ENCODE assay signal across 8 cellular contexts in genomic region chr7:93232673-93233018, GRCh38. TPM values are rescaled to one million over a fixed set of nuclear protein-coding genes. Genes with fewer than 3 reads are reported as not detected.
DNase-seq lines count a peak whose midpoint lies in the region; ATAC-seq and TF ChIP-seq lines count a peak whose summit lies in the region.

No MANE protein-coding gene starts in this region.

- no peaks in the 10 kb centered on the region for H3K27me3 ChIP-seq in kidney epithelial cell (ENCODE audit: control insufficient read depth, insufficient read depth, low read length)
- H3K27me3 ChIP-seq in thoracic aorta (replicated peaks; ENCODE audit: insufficient read depth) = no peaks in the 10 kb centered on the region

- POLR2A ChIA-PET in activated naive CD8-positive, alpha-beta T cell treated with anti-CD3 and anti-CD28 coated beads, Interleukin-2, amount 10 ng/mL, durations not matched to agents 7 days and 5 days (lab: Charles Lee) = interaction anchor here (1.2 to 1.6 kb wide), 4 partner anchors 9 to 785 kb away, joined by 4 to 8 read pairs (median 5); partner anchors contain the start of genes GATAD1, PEX1, RBM48 and SAMD9

- ATAC-seq in activated naive CD8-positive, alpha-beta T cell treated with anti-CD3 and anti-CD28 coated beads, Interleukin-2, amount 10 ng/mL, durations not matched to agents 7 days and 5 days (ENCODE audit: low read depth) = no peak
- ATAC-seq in thoracic aorta (ENCODE audit: insufficient number of reproducible peaks, low FRiP score, low read depth) (no peak), GM21367 (IDR thresholded peaks at IDR 0.05; ENCODE audit: unreplicated experiment) (no peak)

- H3K4me1 Mint-ChIP-seq in activated naive CD8-positive, alpha-beta T cell treated with anti-CD3 and anti-CD28 coated beads, Interleukin-2, amount 10 ng/mL, durations not matched to agents 7 days and 5 days = peaks cover 15% of the 10 kb centered on the region

- peaks cover 8 to 17% of the 10 kb centered on the region in 2 donors for H3K4me1 ChIP-seq in thoracic aorta (ENCODE audit: control insufficient read depth in 1 of 2, low read depth in 2 of 2)

- H3K36me3 ChIP-seq in kidney epithelial cell (ENCODE audit: control insufficient read depth, insufficient read depth, low read length) (no peaks in the 10 kb centered on the region), thoracic aorta (no peaks in the 10 kb centered on the region)

- H3K4me3 Mint-ChIP-seq in activated naive CD8-positive, alpha-beta T cell treated with anti-CD3 and anti-CD28 coated beads, Interleukin-2, amount 10 ng/mL, durations not matched to agents 7 days and 5 days = peak overlapping the region; percentile 95

- no peaks in the 10 kb centered on the region for H3K36me3 Mint-ChIP-seq in activated naive CD8-positive, alpha-beta T cell treated with anti-CD3 and anti-CD28 coated beads, Interleukin-2, amount 10 ng/mL, durations not matched to agents 7 days and 5 days

- peak; percentile 26 for DNase-seq in NCI-H2227 (lab: John Stamatoyannopoulos, UW; ENCODE audit: unreplicated experiment)
- no peak for DNase-seq in NCI-H2227 treated with DMSO at 0.1 percent for 48 hours (lab: John Stamatoyannopoulos, UW)
- peak; percentile 5 for DNase-seq in HPDE6-E6E7 (ENCODE audit: extremely low spot score)
- no peak for DNase-seq in activated naive CD8-positive, alpha-beta T cell treated with anti-CD3 and anti-CD28 coated beads, Interleukin-2, amount 10 ng/mL, durations not matched to agents 7 days and 5 days
- no peak for DNase-seq in kidney epithelial cell (ENCODE audit: low read depth)
- DNase-seq in thoracic aorta (ENCODE audit: low spot score) = no peak
- no peak for DNase-seq in KG1 (lab: John Stamatoyannopoulos, UW)

- no peaks in the 10 kb centered on the region for H3K9me3 Mint-ChIP-seq in activated naive CD8-positive, alpha-beta T cell treated with anti-CD3 and anti-CD28 coated beads, Interleukin-2, amount 10 ng/mL, durations not matched to agents 7 days and 5 days

- H3K27ac ChIP-seq in thoracic aorta = no peak overlapping the region

- TF ChIP-seq CTCF in kidney epithelial cell (IDR thresholded peaks at IDR 0.05; ENCODE audit: insufficient read depth, low read length, poor library complexity, severe bottlenecking) = no peak
- no peak for TF ChIP-seq CTCF in thoracic aorta (IDR thresholded peaks at IDR 0.05)

- peak overlapping the region; percentile 96 for H3K27ac Mint-ChIP-seq in activated naive CD8-positive, alpha-beta T cell treated with anti-CD3 and anti-CD28 coated beads, Interleukin-2, amount 10 ng/mL, durations not matched to agents 7 days and 5 days

- no peaks in the 10 kb centered on the region for H3K9me3 ChIP-seq in thoracic aorta

- peak overlapping the region; percentile 44 for H3K4me3 ChIP-seq in kidney epithelial cell (ENCODE audit: low read depth, low read length)
- H3K4me3 ChIP-seq in thoracic aorta = peak overlapping the region; percentile 84

- peaks cover 2% of the 10 kb centered on the region for H3K27me3 Mint-ChIP-seq in activated naive CD8-positive, alpha-beta T cell treated with anti-CD3 and anti-CD28 coated beads, Interleukin-2, amount 10 ng/mL, durations not matched to agents 7 days and 5 days

RNA-seq across cellular contexts. Expression of gene VPS50, which starts 0.5 kb away (rescaled TPM):
- total RNA-seq in activated naive CD8-positive, alpha-beta T cell treated with anti-CD3 and anti-CD28 coated beads, Interleukin-2, amount 10 ng/mL, durations not matched to agents 7 days and 5 days = 10 to 100 TPM; 22.6 to 24.4 TPM
- total RNA-seq in kidney epithelial cell (18.3 and 19.4 TPM in 2 replicates), thoracic aorta (10 to 100 TPM; 18.1 to 25.3 TPM)

RNA-seq across cellular contexts. Expression of gene HEPACAM2, which starts 6.4 kb away (rescaled TPM):
- total RNA-seq in activated naive CD8-positive, alpha-beta T cell treated with anti-CD3 and anti-CD28 coated beads, Interleukin-2, amount 10 ng/mL, durations not matched to agents 7 days and 5 days = not detected
- total RNA-seq in kidney epithelial cell = 0.08 TPM in 1 of 2 replicates, not detected in the other
- not detected for total RNA-seq in thoracic aorta

Comparison
In these comparisons a context has a peak if more than half of its experiments do, and no peak if none do; other contexts are left out.
1. DNase-seq: peak in NCI-H2227 (single experiment) and HPDE6-E6E7 (single experiment); none in NCI-H2227 treated with DMSO at 0.1 percent for 48 hours (single experiment), activated naive CD8-positive, alpha-beta T cell treated with anti-CD3 and anti-CD28 coated beads, Interleukin-2, amount 10 ng/mL, durations not matched to agents 7 days and 5 days (single experiment), kidney epithelial cell (single experiment), thoracic aorta (single experiment) and KG1 (single experiment).